9 cellular contexts compared by ENCODE assay signal in genomic region chr15:32861741-32862140, GRCh38.
DNase-seq lines count a peak whose midpoint lies in the region; ATAC-seq, FAIRE-seq and TF ChIP-seq lines count a peak whose summit lies in the region.
"Had no signal": no experiment of that assay in that cellular context is flagged by ENCODE, and none has a peak within 500 bp of the region (broad histone marks: within the 10 kb centered on the region; RNA-seq: fewer than 3 reads in every experiment).

No MANE protein-coding gene starts in this region.

- H3K27ac ChIP-seq in GM12878 (ENCODE audit: control insufficient read depth, insufficient read depth) (no peak overlapping the region), HepG2 (ENCODE audit: extremely low read length, insufficient read depth, low read length) (no peak overlapping the region), upper lobe of right lung (peak overlapping the region; percentile 45)

- DNase-seq in activated T-cell treated with anti-CD3 and anti-CD28 coated beads, Interleukin-2, amount 50 U/mL, for 24 hours = no peak
- no peak for DNase-seq in activated T-cell treated with anti-CD3 and anti-CD28 coated beads, Interleukin-2, amount 50 U/mL, for 48 hours
- DNase-seq in GM12878 (ENCODE audit: low read depth, low spot score) (no peak), HepG2 (ENCODE audit: low spot score) (no peak), upper lobe of right lung (peak; percentile 71)
- no peak for DNase-seq in activated T-cell treated with anti-CD3 and anti-CD28 coated beads, Interleukin-2, amount 50 U/mL, for 4 hours
- DNase-seq in stimulated activated CD4-positive, alpha-beta T cell treated with anti-CD3 and anti-CD28 coated beads, Interleukin-1b, Interleukin-23, amount 100 ng/mL, for 48 hours = no peak

- TF ChIP-seq CTCF in GM12878 (IDR thresholded peaks at IDR 0.05 in 2 of 3, conservative IDR thresholded peaks at IDR 0.05 in 1 of 3; ENCODE audit: control insufficient read depth in 2 of 3, extremely low read depth in 1 of 3, insufficient read depth in 1 of 3, low read depth in 3 of 3, low read length in 3 of 3) (no peak), HepG2 (CRISPR knock-in tag; IDR thresholded peaks at IDR 0.05) (0 out of 2 replicates have a peak, but pooled peaks have one; percentile 12), upper lobe of right lung (IDR thresholded peaks at IDR 0.05) (no peak)

- H3K27ac Mint-ChIP-seq in activated T-cell treated with anti-CD3 and anti-CD28 coated beads, Interleukin-2, amount 50 U/mL, for 24 hours = no peak overlapping the region

- peaks cover 8% of the 10 kb centered on the region for H3K4me1 ChIP-seq in GM12878 (ENCODE audit: control insufficient read depth, insufficient read depth, low read length)
- peaks cover 9% of the 10 kb centered on the region for H3K4me1 ChIP-seq in HepG2 (ENCODE audit: insufficient read depth, low read length)
- H3K4me1 ChIP-seq in upper lobe of right lung = no peaks in the 10 kb centered on the region

- RAD21 ChIA-PET in GM12878 (lab: Charles Lee; ENCODE audit: unreplicated experiment) = no interaction called here

- peak overlapping the region; percentile 18 for H3K4me3 Mint-ChIP-seq in activated T-cell treated with anti-CD3 and anti-CD28 coated beads, Interleukin-2, amount 50 U/mL, for 24 hours
- H3K4me3 Mint-ChIP-seq in activated T-cell treated with anti-CD3 and anti-CD28 coated beads, Interleukin-2, amount 50 U/mL, for 4 hours = no peak overlapping the region

- POLR2A ChIA-PET in GM12878 (lab: Charles Lee) = no interaction called here
- POLR2A ChIA-PET in HepG2 (lab: Yijun Ruan, JAX) = no interaction called here

- H3K4me2 ChIP-seq in GM12878 (ENCODE audit: control insufficient read depth, insufficient read depth) (peak overlapping the region; percentile 32; the same call in 1 of the 2 replicates), HepG2 (ENCODE audit: low read depth, low read length) (no peak overlapping the region)

- H3K27me3 ChIP-seq in GM12878 (replicated peaks in 1 of 2; ENCODE audit: control insufficient read depth in 2 of 2, insufficient read depth in 2 of 2, low read length in 1 of 2) = no peaks in the 10 kb centered on the region; a peak in 1 of 4 replicates
- peaks cover 0 to 2% of the 10 kb centered on the region in 2 experiments; a peak in 1 of 5 replicates for H3K27me3 ChIP-seq in HepG2 (ENCODE audit: control insufficient read depth in 1 of 2, insufficient read depth in 2 of 2, low read length in 2 of 2)
- H3K27me3 ChIP-seq in upper lobe of right lung = no peaks in the 10 kb centered on the region

- peaks cover 21% of the 10 kb centered on the region for H3K4me1 Mint-ChIP-seq in activated T-cell treated with anti-CD3 and anti-CD28 coated beads, Interleukin-2, amount 50 U/mL, for 24 hours (ENCODE audit: low read depth)
- no peaks in the 10 kb centered on the region for H3K4me1 Mint-ChIP-seq in activated T-cell treated with anti-CD3 and anti-CD28 coated beads, Interleukin-2, amount 50 U/mL, for 4 hours (ENCODE audit: low read depth)

- H3K9me3 Mint-ChIP-seq in activated T-cell treated with anti-CD3 and anti-CD28 coated beads, Interleukin-2, amount 50 U/mL, for 24 hours = no peaks in the 10 kb centered on the region
- H3K9me3 Mint-ChIP-seq in activated T-cell treated with anti-CD3 and anti-CD28 coated beads, Interleukin-2, amount 50 U/mL, for 4 hours = no peaks in the 10 kb centered on the region

- peak; percentile 61 for ATAC-seq in GM12878
- no peak for ATAC-seq in HepG2
- peak; percentile 88 for ATAC-seq in upper lobe of right lung
- ATAC-seq in GM21619 (IDR thresholded peaks at IDR 0.05; ENCODE audit: unreplicated experiment) = no peak
- no peak for ATAC-seq in activated T-cell treated with anti-CD3 and anti-CD28 coated beads, Interleukin-2, amount 50 U/mL, for 4 hours

- no peaks in the 10 kb centered on the region for H3K27me3 Mint-ChIP-seq in activated T-cell treated with anti-CD3 and anti-CD28 coated beads, Interleukin-2, amount 50 U/mL, for 24 hours
- no peaks in the 10 kb centered on the region for H3K27me3 Mint-ChIP-seq in activated T-cell treated with anti-CD3 and anti-CD28 coated beads, Interleukin-2, amount 50 U/mL, for 4 hours (ENCODE audit: low read depth)

- TF ChIP-seq EP300 in GM12878 (IDR thresholded peaks at IDR 0.05; ENCODE audit: borderline replicate concordance in 1 of 2, control insufficient read depth in 1 of 2, low read depth in 2 of 2, low read length in 2 of 2) (no peak), HepG2 (IDR thresholded peaks at IDR 0.05; ENCODE audit: low read depth in 2 of 2, low read length in 2 of 2) (no peak), HepG2 (CRISPR knock-in tag; IDR thresholded peaks at IDR 0.05; ENCODE audit: borderline replicate concordance) (no peak)

- no peaks in the 10 kb centered on the region for H3K36me3 Mint-ChIP-seq in activated T-cell treated with anti-CD3 and anti-CD28 coated beads, Interleukin-2, amount 50 U/mL, for 24 hours (ENCODE audit: low read depth)
- no peaks in the 10 kb centered on the region for H3K36me3 Mint-ChIP-seq in activated T-cell treated with anti-CD3 and anti-CD28 coated beads, Interleukin-2, amount 50 U/mL, for 4 hours (ENCODE audit: insufficient read depth)

- no peak overlapping the region for H3K4me3 ChIP-seq in GM12878
- no peak overlapping the region for H3K4me3 ChIP-seq in HepG2 (replicated peaks in 1 of 3; ENCODE audit: insufficient read depth in 1 of 3, low read depth in 2 of 3, low read length in 3 of 3)
- H3K4me3 ChIP-seq in upper lobe of right lung = no peak overlapping the region

- no peak for TF ChIP-seq POLR2A in GM12878 (IDR thresholded peaks at IDR 0.05; ENCODE audit: low read depth, low read length)
- no peak for TF ChIP-seq POLR2A in HepG2 (IDR thresholded peaks at IDR 0.05; ENCODE audit: insufficient read depth in 1 of 2, low read depth in 2 of 2, low read length in 2 of 2)

- CTCF ChIA-PET in GM12878 (lab: Yijun Ruan, JAX) = interaction anchor here (1.2 to 3.8 kb wide), 2 partner anchors 17 to 74 kb away, joined by 4 to 19 read pairs; no protein-coding TSS in a partner anchor
- CTCF ChIA-PET in HepG2 (lab: Yijun Ruan, JAX; ENCODE audit: low intra/inter-chr PET ratio, low total read pairs) = no interaction called here

- 20% methylated on average over 14 of the region's 14 CpGs for WGBS in GM12878 (ENCODE audit: insufficient coverage, insufficient replicate concordance, low lambda C conversion rate, missing lambda C conversion rate)
- whole genome bisulfite sequencing in HepG2 (ENCODE audit: low lambda C conversion rate) = 75% methylated on average over 14 of the region's 14 CpGs

- SMC1A ChIA-PET in GM12878 (lab: Charles Lee; ENCODE audit: uncharacterized antibody, unreplicated experiment) = interaction anchor here (1.2 to 1.4 kb wide), 2 partner anchors 14 to 22 kb away, joined by 3 to 5 read pairs; no protein-coding TSS in a partner anchor

- H3K9me3 ChIP-seq in GM12878 (replicated peaks; ENCODE audit: control insufficient read depth, insufficient read depth, low read length) = no peaks in the 10 kb centered on the region
- H3K9me3 ChIP-seq in HepG2 (ENCODE audit: low read length) = no peaks in the 10 kb centered on the region
- no peaks in the 10 kb centered on the region for H3K9me3 ChIP-seq in upper lobe of right lung

- in situ Hi-C loops in GM12878 (cut with MboI) = no loop called here
- in situ Hi-C loops in HepG2 (cut with HindIII; ENCODE audit: extremely low pct_ligation_motif_present, low pct_unique_long_range_greater_than_20kb) = no loop called here

- intact Hi-C loops in GM12878 (cut with micrococcal nuclease; ENCODE audit: unreplicated experiment) = no loop called here
- intact Hi-C loops in HepG2 (cut with micrococcal nuclease; ENCODE audit: unreplicated experiment) = no loop called here
- intact Hi-C loops in upper lobe of right lung (cut with DNase I) = no loop called here

- H2AFZ ChIP-seq in GM12878 (ENCODE audit: control insufficient read depth, low read depth, low read length) (no peak overlapping the region), HepG2 (ENCODE audit: low read length) (no peak overlapping the region)

- BruUV-seq in GM12878 (replicated peaks; lab: Mats Ljungman, UMichigan) = no TSS peak
- BruUV-seq in HepG2 (replicated peaks; lab: Mats Ljungman, UMichigan) = no TSS peak

- H3K79me2 ChIP-seq in GM12878 (ENCODE audit: control insufficient read depth, insufficient read depth, low read length) (no peaks in the 10 kb centered on the region), HepG2 (ENCODE audit: insufficient read depth, low read length) (no peaks in the 10 kb centered on the region)

- no peak overlapping the region for H3K9ac ChIP-seq in GM12878 (ENCODE audit: control insufficient read depth, insufficient read depth, low read length)
- H3K9ac ChIP-seq in HepG2 (ENCODE audit: insufficient read depth, low read depth, low read length) = no peak overlapping the region

- TF ChIP-seq RAD21 in GM12878 (IDR thresholded peaks at IDR 0.05; ENCODE audit: insufficient read depth, low read depth, low read length) (no peak), HepG2 (CRISPR knock-in tag; IDR thresholded peaks at IDR 0.05) (no peak)

- FAIRE-seq in GM12878 (lab: Jason Lieb, UNC) (no peak), HepG2 (lab: Jason Lieb, UNC) (no peak)
- FAIRE-seq: G401.6 had no signal

- no peaks in the 10 kb centered on the region for H3K36me3 ChIP-seq in GM12878 (ENCODE audit: control insufficient read depth in 2 of 2, insufficient read depth in 2 of 2, low read length in 1 of 2)
- no peaks in the 10 kb centered on the region for H3K36me3 ChIP-seq in HepG2 (replicated peaks in 1 of 2; ENCODE audit: control insufficient read depth in 1 of 2, insufficient read depth in 2 of 2, low read length in 2 of 2)
- peaks cover 5% of the 10 kb centered on the region for H3K36me3 ChIP-seq in upper lobe of right lung

- no peaks in the 10 kb centered on the region for H4K20me1 ChIP-seq in GM12878 (ENCODE audit: control insufficient read depth, insufficient read depth)
- no peaks in the 10 kb centered on the region for H4K20me1 ChIP-seq in HepG2 (ENCODE audit: insufficient read depth, low read length)

TF ChIP-seq in GM12878, 131 proteins besides CTCF, POLR2A, EP300 and RAD21 (continues in another document):
- no peak for TF ChIP-seq BMI1 (IDR thresholded peaks at IDR 0.05; ENCODE audit: borderline replicate concordance)

TF ChIP-seq in HepG2, 621 proteins besides CTCF, POLR2A, EP300 and RAD21 (continues in another document):
- TF ChIP-seq, protein P1, sequence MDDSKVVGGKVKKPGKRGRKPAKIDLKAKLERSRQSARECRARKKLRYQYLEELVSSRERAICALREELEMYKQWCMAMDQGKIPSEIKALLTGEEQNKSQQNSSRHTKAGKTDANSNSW (CRISPR knock-in tag; IDR thresholded peaks at IDR 0.05; ENCODE audit: borderline replicate concordance) = no peak
- no peak for TF ChIP-seq HDAC2 (CRISPR knock-in tag; IDR thresholded peaks at IDR 0.05)

Comparison
In these comparisons a context has a peak if more than half of its experiments do, and no peak if none do; other contexts are left out.
1. ATAC-seq: peak in GM12878 (single experiment) and upper lobe of right lung (single experiment); none in HepG2 (single experiment), GM21619 (single experiment) and activated T-cell treated with anti-CD3 and anti-CD28 coated beads, Interleukin-2, amount 50 U/mL, for 4 hours (0 of 2).